In the genomic region with DNA sequence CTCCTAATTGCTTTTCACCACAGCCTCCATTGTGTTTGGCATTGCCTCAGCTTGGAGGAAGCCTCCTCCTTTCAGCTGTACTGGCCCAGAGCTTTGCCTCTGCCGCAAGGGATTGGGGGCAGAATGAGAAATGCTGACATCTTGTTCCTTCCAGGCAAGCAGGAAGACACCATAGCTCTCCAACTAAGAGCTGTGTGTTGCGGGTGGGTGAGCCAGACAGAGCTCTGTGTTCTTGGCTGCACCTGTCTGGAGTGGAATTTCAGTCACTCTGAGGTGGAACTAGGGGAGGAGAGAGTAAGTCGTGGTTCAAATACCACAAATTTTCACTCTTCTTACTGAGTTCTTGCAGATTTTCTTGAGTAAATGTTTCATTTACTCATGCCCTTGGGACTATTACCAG, we compare ENCODE assay signal across 29 cellular contexts. TPM values are rescaled to one million over a fixed set of nuclear protein-coding genes. Genes with fewer than 3 reads are reported as not detected.
"Had no signal": no experiment of that assay in that cellular context is flagged by ENCODE, and none has a peak within 500 bp of the region (broad histone marks: within the 10 kb centered on the region; RNA-seq: fewer than 3 reads in every experiment).

No MANE protein-coding gene starts in this region.

- ATAC-seq: effector memory CD8-positive, alpha-beta T cell; naive thymus-derived CD8-positive, alpha-beta T cell; pancreas; stimulated activated naive CD8-positive, alpha-beta T cell treated with anti-CD3 and anti-CD28 coated beads, Interleukin-15, Interleukin-2, amounts not matched to agents 100 U/mL and 50 U/mL, for 24 hours had no signal

- H3K4me1 ChIP-seq: pancreas, prostate gland, testis, vagina had no signal

- H3K4me3 Mint-ChIP-seq: activated CD4-positive, alpha-beta memory T cell treated with anti-CD3 and anti-CD28 coated beads for 36 hours; activated CD4-positive, alpha-beta T cell treated with anti-CD3 and anti-CD28 coated beads, Interleukin-2, amount 10 ng/mL, durations not matched to agents 24 days and 14 days; effector memory CD8-positive, alpha-beta T cell; memory B cell; naive thymus-derived CD8-positive, alpha-beta T cell; neural crest cell had no signal

- H3K9me3 ChIP-seq: pancreas, prostate gland, testis, vagina had no signal

- H3K27ac ChIP-seq: brain microvascular endothelial cell, pancreas, prostate gland, spleen, testis, upper lobe of left lung, vagina had no signal

- DNase-seq: activated CD4-positive, alpha-beta memory T cell treated with anti-CD3 and anti-CD28 coated beads for 36 hours; activated CD4-positive, alpha-beta T cell treated with anti-CD3 and anti-CD28 coated beads, Interleukin-2, amount 10 ng/mL, durations not matched to agents 24 days and 14 days; activated CD4-positive, CD25-positive, alpha-beta regulatory T cell treated with anti-CD3 and anti-CD28 coated beads, Interleukin-2, amount 50 U/mL, for 72 hours; activated CD8-positive, alpha-beta memory T cell treated with anti-CD3 and anti-CD28 coated beads, Interleukin-2, amount 50 U/mL, for 4 hours; activated gamma-delta T cell treated with Interleukin-2 at 50 U/mL for 16 hours; activated naive CD4-positive, alpha-beta T cell treated with anti-CD3 and anti-CD28 coated beads, Interleukin-2, amount 50 U/mL, for 16 hours; activated T-cell treated with anti-CD3 and anti-CD28 coated beads, Interleukin-2, amount 50 U/mL, for 1 hour; amniotic stem cell; brain microvascular endothelial cell; caudate nucleus; cortex of kidney; effector memory CD8-positive, alpha-beta T cell; midbrain; naive thymus-derived CD8-positive, alpha-beta T cell; nucleus accumbens; pancreas; spleen; stimulated activated naive CD8-positive, alpha-beta T cell treated with anti-CD3 and anti-CD28 coated beads, Interleukin-15, Interleukin-2, amounts not matched to agents 100 U/mL and 50 U/mL, for 24 hours; T-helper 2 cell; testis; upper lobe of left lung had no signal

- H3K9me3 Mint-ChIP-seq: activated CD4-positive, alpha-beta T cell treated with anti-CD3 and anti-CD28 coated beads, Interleukin-2, amount 10 ng/mL, durations not matched to agents 24 days and 14 days had no signal

- H3K27ac Mint-ChIP-seq: activated CD4-positive, alpha-beta memory T cell treated with anti-CD3 and anti-CD28 coated beads for 36 hours; activated CD4-positive, alpha-beta T cell treated with anti-CD3 and anti-CD28 coated beads, Interleukin-2, amount 10 ng/mL, durations not matched to agents 24 days and 14 days; effector memory CD8-positive, alpha-beta T cell; memory B cell; naive thymus-derived CD8-positive, alpha-beta T cell had no signal

- H3K27me3 ChIP-seq: brain microvascular endothelial cell, pancreas, testis, upper lobe of left lung, vagina had no signal

- H3K4me1 Mint-ChIP-seq: activated CD4-positive, alpha-beta T cell treated with anti-CD3 and anti-CD28 coated beads, Interleukin-2, amount 10 ng/mL, durations not matched to agents 24 days and 14 days had no signal

- H3K36me3 ChIP-seq: brain microvascular endothelial cell, pancreas, prostate gland, spleen, upper lobe of left lung, vagina had no signal

- H3K36me3 Mint-ChIP-seq: activated CD4-positive, alpha-beta memory T cell treated with anti-CD3 and anti-CD28 coated beads for 36 hours had no signal

- H3K4me3 ChIP-seq: pancreas, prostate gland, spleen, testis, upper lobe of left lung, vagina had no signal

RNA-seq across cellular contexts. Expression of gene KCNF1, which starts 36.6 kb away (rescaled TPM):
- total RNA-seq: activated CD4-positive, alpha-beta memory T cell treated with anti-CD3 and anti-CD28 coated beads for 36 hours; activated CD4-positive, alpha-beta T cell treated with anti-CD3 and anti-CD28 coated beads, Interleukin-2, amount 10 ng/mL, durations not matched to agents 24 days and 14 days; activated CD8-positive, alpha-beta memory T cell treated with anti-CD3 and anti-CD28 coated beads for 36 hours; chondrocyte; fibroblast of villous mesenchyme; lower leg skin; naive thymus-derived CD8-positive, alpha-beta T cell; vagina had no signal
- polyA plus RNA-seq: naive thymus-derived CD8-positive, alpha-beta T cell had no signal
